ENCODE assay signal across 18 cellular contexts in the genomic region with DNA sequence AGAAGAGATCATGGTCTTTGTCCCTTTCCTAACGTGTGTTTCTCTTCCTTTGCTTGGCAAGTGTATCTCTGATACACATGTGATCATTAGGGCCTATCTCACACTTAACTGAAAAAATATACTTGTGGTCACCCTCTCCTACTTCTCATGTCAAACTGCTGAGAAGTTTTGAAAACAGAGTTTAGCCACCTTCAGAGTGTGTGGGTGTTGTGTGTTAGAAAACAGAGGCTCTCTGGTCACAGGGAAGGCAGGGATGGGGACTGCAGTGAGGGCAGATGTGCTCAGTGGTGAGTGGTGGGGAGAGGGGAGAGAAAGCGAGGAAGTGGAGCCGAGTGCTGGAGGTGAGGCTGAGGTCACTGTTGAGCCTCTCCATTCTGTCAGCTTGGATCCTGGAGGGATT. TPM values are rescaled to one million over a fixed set of nuclear protein-coding genes. Genes with fewer than 3 reads are reported as not detected.
DNase-seq lines count a peak whose midpoint lies in the region; ATAC-seq, FAIRE-seq and TF ChIP-seq lines count a peak whose summit lies in the region.
"Had no signal": no experiment of that assay in that cellular context is flagged by ENCODE, and none has a peak within 500 bp of the region (broad histone marks: within the 10 kb centered on the region; RNA-seq: fewer than 3 reads in every experiment).

No MANE protein-coding gene starts in this region.

- no peaks in the 10 kb centered on the region for H3K9me3 ChIP-seq in CD4-positive, alpha-beta memory T cell (ENCODE audit: control insufficient read depth in 1 of 2, low read length in 2 of 2)
- H3K9me3 ChIP-seq: ovary had no signal

- peak overlapping the region; percentile 23 for H3K27ac ChIP-seq in CD4-positive, alpha-beta memory T cell (ENCODE audit: low read depth, low read length)
- H3K27ac ChIP-seq: ovary, SK-N-MC, VCaP had no signal

- H3K9me3 Mint-ChIP-seq in CD4-positive, alpha-beta memory T cell = peaks cover 0 to 2% (median 0%) of the 10 kb centered on the region in 8 donors
- no peaks in the 10 kb centered on the region for H3K9me3 Mint-ChIP-seq in activated CD4-positive, alpha-beta memory T cell treated with anti-CD3 and anti-CD28 coated beads for 36 hours
- H3K9me3 Mint-ChIP-seq in naive B cell = no peaks in the 10 kb centered on the region

- H3K4me1 Mint-ChIP-seq in CD4-positive, alpha-beta memory T cell = peaks cover 67 to 87% (median 74%) of the 10 kb centered on the region in 4 donors
- peaks cover 88% of the 10 kb centered on the region for H3K4me1 Mint-ChIP-seq in activated CD4-positive, alpha-beta memory T cell treated with anti-CD3 and anti-CD28 coated beads for 36 hours (ENCODE audit: low read depth)
- peaks cover 69 to 87% (median 70%) of the 10 kb centered on the region in 3 donors for H3K4me1 Mint-ChIP-seq in naive B cell

- H3K27me3 Mint-ChIP-seq in CD4-positive, alpha-beta memory T cell = no peaks in the 10 kb centered on the region
- no peaks in the 10 kb centered on the region for H3K27me3 Mint-ChIP-seq in activated CD4-positive, alpha-beta memory T cell treated with anti-CD3 and anti-CD28 coated beads for 36 hours
- H3K27me3 Mint-ChIP-seq in naive B cell = no peaks in the 10 kb centered on the region

- no peak for TF ChIP-seq POLR2A in GM12892 (IDR thresholded peaks at IDR 0.05; ENCODE audit: low read depth, low read length)

- ATAC-seq in naive B cell (ENCODE audit: low read depth in 2 of 2) (no peak), HG03460 (IDR thresholded peaks at IDR 0.05; ENCODE audit: unreplicated experiment) (no peak)

- intact Hi-C loops in CD4-positive, alpha-beta memory T cell (cut with micrococcal nuclease) = no loop called here
- intact Hi-C loops in activated CD4-positive, alpha-beta memory T cell treated with anti-CD3 and anti-CD28 coated beads for 36 hours (cut with micrococcal nuclease) = no loop called here

- H3K4me3 Mint-ChIP-seq in CD4-positive, alpha-beta memory T cell = peak overlapping the region; percentile 37 to 77 (median 52)
- peak overlapping the region; percentile 4 for H3K4me3 Mint-ChIP-seq in activated CD4-positive, alpha-beta memory T cell treated with anti-CD3 and anti-CD28 coated beads for 36 hours
- peak overlapping the region in 6 of 8 donors; percentile 1 to 62 (median 18) for H3K4me3 Mint-ChIP-seq in naive B cell

- no peak overlapping the region for H3K4me3 ChIP-seq in CD4-positive, alpha-beta memory T cell (ENCODE audit: low read length in 2 of 2)
- H3K4me3 ChIP-seq: ovary, SK-N-MC, skin epidermis had no signal

- FAIRE-seq in GM12892 (lab: Jason Lieb, UNC) = peak; percentile 70
- FAIRE-seq: astrocyte, keratinocyte had no signal

- H3K36me3 ChIP-seq in CD4-positive, alpha-beta memory T cell (ENCODE audit: insufficient read depth, low read length) = peaks cover 38% of the 10 kb centered on the region
- H3K36me3 ChIP-seq: ovary had no signal

- DNase-seq in CD4-positive, alpha-beta memory T cell = no peak
- no peak for DNase-seq in GM12892 (ENCODE audit: insufficient read length)
- DNase-seq in activated CD4-positive, alpha-beta memory T cell treated with anti-CD3 and anti-CD28 coated beads for 36 hours = peak; percentile 43
- DNase-seq in naive B cell = no peak
- no peak for DNase-seq in amniotic stem cell (lab: John Stamatoyannopoulos, UW)
- DNase-seq in NCI-H187 (lab: John Stamatoyannopoulos, UW) = no peak
- no peak for DNase-seq in D341Med (ENCODE audit: low spot score)
- DNase-seq: NCI-H187 treated with DMSO at 0.1 percent for 48 hours, NCI-H510A treated with DMSO at 0.1 percent for 48 hours, OCI-M1, ovary had no signal

- POLR2A ChIA-PET in CD4-positive, alpha-beta memory T cell (lab: Charles Lee; ENCODE audit: partially characterized antibody) = interaction anchor here (1.1 to 3.5 kb wide), 3 partner anchors 9 to 12 kb away, joined by 4 to 19 read pairs (median 9); no protein-coding TSS in a partner anchor
- POLR2A ChIA-PET in activated CD4-positive, alpha-beta memory T cell treated with anti-CD3 and anti-CD28 coated beads for 36 hours (lab: Charles Lee) = interaction anchor here (0.5 to 1.1 kb wide), 4 partner anchors 9 to 65 kb away, joined by 3 to 6 read pairs (median 3); no protein-coding TSS in a partner anchor

- H3K27me3 ChIP-seq in CD4-positive, alpha-beta memory T cell (ENCODE audit: insufficient read depth, low read length) = no peaks in the 10 kb centered on the region
- H3K27me3 ChIP-seq: ovary had no signal

- peaks cover 64 to 75% of the 10 kb centered on the region in 2 donors for H3K36me3 Mint-ChIP-seq in CD4-positive, alpha-beta memory T cell
- peaks cover 59% of the 10 kb centered on the region for H3K36me3 Mint-ChIP-seq in activated CD4-positive, alpha-beta memory T cell treated with anti-CD3 and anti-CD28 coated beads for 36 hours
- H3K36me3 Mint-ChIP-seq in naive B cell = peaks cover 57 to 69% of the 10 kb centered on the region in 2 donors

- CTCF ChIA-PET in CD4-positive, alpha-beta memory T cell (lab: Charles Lee; ENCODE audit: partially characterized antibody) = interaction anchor here (1.2 kb wide), 1 partner anchor 9 kb away, joined by 3 read pairs; no protein-coding TSS in a partner anchor
- CTCF ChIA-PET in activated CD4-positive, alpha-beta memory T cell treated with anti-CD3 and anti-CD28 coated beads for 36 hours (lab: Charles Lee) = interaction anchor here (1.3 kb wide), 1 partner anchor 10 kb away, joined by 3 read pairs; no protein-coding TSS in a partner anchor

- H3K4me1 ChIP-seq in CD4-positive, alpha-beta memory T cell (ENCODE audit: insufficient read depth, low read length) = peaks cover 84% of the 10 kb centered on the region

- H3K27ac Mint-ChIP-seq in CD4-positive, alpha-beta memory T cell = peak overlapping the region; percentile 78 to 97 (median 92)
- H3K27ac Mint-ChIP-seq in activated CD4-positive, alpha-beta memory T cell treated with anti-CD3 and anti-CD28 coated beads for 36 hours = peak overlapping the region; percentile 85
- H3K27ac Mint-ChIP-seq in naive B cell = peak overlapping the region; percentile 81 to 97 (median 93)

RNA-seq across cellular contexts. Expression of gene GRB7, which starts 29.4 kb away (rescaled TPM):
- total RNA-seq in CD4-positive, alpha-beta memory T cell = not detected
- polyA plus RNA-seq in CD4-positive, alpha-beta memory T cell = not detected
- not detected for polyA plus RNA-seq in GM12892 (2012; ENCODE audit: missing spikeins)
- 1 to 10 TPM in 1 of 2 experiments, under 1 TPM in 1; 0.34 to 1.2 TPM for total RNA-seq in activated CD4-positive, alpha-beta memory T cell treated with anti-CD3 and anti-CD28 coated beads for 36 hours
- polyA plus RNA-seq in naive B cell (ENCODE audit: low read depth in 6 of 6) = under 1 TPM in 3 of 6 donors, not detected in 3; 0.23 to 0.65 (median 0.29) TPM
- total RNA-seq: mononuclear cell had no signal

RNA-seq across cellular contexts. Expression of gene MIEN1, which starts 36.8 kb away (rescaled TPM):
- 10 to 100 TPM; 35.8 TPM for total RNA-seq in CD4-positive, alpha-beta memory T cell
- polyA plus RNA-seq in CD4-positive, alpha-beta memory T cell = 10 to 100 TPM; 90.8 to 96.6 TPM
- 51.1 TPM for polyA plus RNA-seq in GM12892 (2012; ENCODE audit: missing spikeins)
- total RNA-seq in activated CD4-positive, alpha-beta memory T cell treated with anti-CD3 and anti-CD28 coated beads for 36 hours = 10 to 100 TPM; 41.0 to 43.8 TPM
- 100 to 1,000 TPM in 5 of 6 donors, 10 to 100 TPM in 1; 99.3 to 135 (median 123) TPM for polyA plus RNA-seq in naive B cell (ENCODE audit: low read depth in 6 of 6)
